In the genomic region with DNA sequence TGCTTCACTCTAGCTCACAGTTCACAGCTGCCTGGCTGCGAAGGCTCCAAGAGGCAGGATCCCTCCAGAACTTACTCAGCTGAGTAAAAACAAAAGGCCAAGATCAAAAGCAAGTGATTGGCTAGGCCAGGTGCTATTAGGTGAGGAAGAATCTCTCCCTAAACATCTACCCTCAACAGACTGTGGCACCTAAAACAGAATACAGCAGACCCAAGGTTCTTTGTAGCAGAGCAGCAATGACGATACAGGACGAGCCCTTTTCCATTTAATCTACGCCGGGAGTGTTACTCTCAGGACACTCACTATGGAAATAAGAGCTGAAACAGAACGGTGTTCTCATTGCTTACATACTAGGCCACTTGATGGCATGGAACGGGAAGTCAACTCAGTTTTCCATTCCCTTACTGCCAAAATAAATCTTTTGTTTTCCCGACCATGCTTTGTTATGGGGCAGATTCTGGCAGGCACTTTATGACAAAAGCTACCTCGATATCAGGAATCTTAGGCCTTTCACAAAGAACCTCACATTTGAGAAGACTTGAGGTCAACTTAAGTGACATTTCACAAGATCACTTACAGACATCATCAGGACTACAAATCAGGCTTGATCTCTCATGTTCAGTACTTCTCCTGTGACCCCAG, we compare ENCODE assay signal across 8 cellular contexts. TPM values are rescaled to one million over a fixed set of nuclear protein-coding genes. Genes with fewer than 3 reads are reported as not detected.
DNase-seq lines count a peak whose midpoint lies in the region; ATAC-seq and TF ChIP-seq lines count a peak whose summit lies in the region.

No MANE protein-coding gene starts in this region.

- H3K27ac ChIP-seq in DND-41 (ENCODE audit: low read length): peak overlapping the region; percentile 94

- H3K27ac Mint-ChIP-seq in activated T-helper 1 cell treated with anti-CD3 and anti-CD28 coated beads, Interleukin-12 subunit alpha, Interleukin-12 subunit beta, Interleukin-2, Interleukin-4 antibody, amounts not matched to agents 30 ng/mL and 10 ng/mL and 1 ng/mL, durations not matched to agents 14 hours and 24 hours and 36 hours: peak overlapping the region; percentile 97
- peak overlapping the region; percentile 97 for H3K27ac Mint-ChIP-seq in osteocyte (ENCODE audit: unreplicated experiment)

- H3K27me3 ChIP-seq in DND-41 (ENCODE audit: insufficient read depth, low read length, poor library complexity): no peaks in the 10 kb centered on the region

- H3K36me3 Mint-ChIP-seq in activated T-helper 1 cell treated with anti-CD3 and anti-CD28 coated beads, Interleukin-12 subunit alpha, Interleukin-12 subunit beta, Interleukin-2, Interleukin-4 antibody, amounts not matched to agents 30 ng/mL and 10 ng/mL and 1 ng/mL, durations not matched to agents 14 hours and 24 hours and 36 hours (ENCODE audit: low read depth): peaks cover 19% of the 10 kb centered on the region
- peaks cover 10% of the 10 kb centered on the region for H3K36me3 Mint-ChIP-seq in osteocyte (ENCODE audit: unreplicated experiment)

- ATAC-seq in DND-41 (ENCODE audit: insufficient read depth, low read depth) (peak; percentile 3; the same call in 1 of the 3 replicates), HG03108 (IDR thresholded peaks at IDR 0.05; ENCODE audit: unreplicated experiment) (no peak), HG03521 (IDR thresholded peaks at IDR 0.05; ENCODE audit: unreplicated experiment) (no peak)

- intact Hi-C loops in activated T-helper 1 cell treated with anti-CD3 and anti-CD28 coated beads, Interleukin-12 subunit alpha, Interleukin-12 subunit beta, Interleukin-2, Interleukin-4 antibody, amounts not matched to agents 30 ng/mL and 10 ng/mL and 1 ng/mL, durations not matched to agents 14 hours and 24 hours and 36 hours (cut with micrococcal nuclease): loop anchor here (1.0 to 10.0 kb wide), 3 partner anchors 85 to 1373 kb away; a partner anchor contains a TSS

- peak overlapping the region; percentile 96 for H2AFZ ChIP-seq in DND-41 (ENCODE audit: low read depth, low read length)

- peaks cover 41% of the 10 kb centered on the region for H3K4me1 ChIP-seq in DND-41 (ENCODE audit: insufficient read depth, low read length)

- DNase-seq in DND-41 (peak; percentile 11), globus pallidus (ENCODE audit: low spot score) (peak; percentile 15), osteocyte (ENCODE audit: extremely low spot score, unreplicated experiment) (no peak), cerebellar nuclear complex (lab: John Stamatoyannopoulos, UW) (no peak)
- peak; percentile 12 for DNase-seq in Jurkat, Clone E6-1 (ENCODE audit: low read depth, low spot score)
- no peak for DNase-seq in activated T-helper 1 cell treated with anti-CD3 and anti-CD28 coated beads, Interleukin-12 subunit alpha, Interleukin-12 subunit beta, Interleukin-2, Interleukin-4 antibody, amounts not matched to agents 30 ng/mL and 10 ng/mL and 1 ng/mL, durations not matched to agents 14 hours and 24 hours and 36 hours (ENCODE audit: low spot score)

- H3K9me3 ChIP-seq in DND-41 (ENCODE audit: insufficient read depth, low read length, severe bottlenecking): no peaks in the 10 kb centered on the region

- peak overlapping the region; percentile 97 for H3K4me3 Mint-ChIP-seq in activated T-helper 1 cell treated with anti-CD3 and anti-CD28 coated beads, Interleukin-12 subunit alpha, Interleukin-12 subunit beta, Interleukin-2, Interleukin-4 antibody, amounts not matched to agents 30 ng/mL and 10 ng/mL and 1 ng/mL, durations not matched to agents 14 hours and 24 hours and 36 hours
- peak overlapping the region; percentile 88 for H3K4me3 Mint-ChIP-seq in osteocyte (ENCODE audit: unreplicated experiment)

- peak overlapping the region; percentile 92 for H3K9ac ChIP-seq in DND-41 (ENCODE audit: low read depth, low read length)

- peaks cover 1% of the 10 kb centered on the region; the same call in 1 of the 2 replicates for H4K20me1 ChIP-seq in DND-41 (ENCODE audit: insufficient read depth, low read length)

- H3K27me3 Mint-ChIP-seq in activated T-helper 1 cell treated with anti-CD3 and anti-CD28 coated beads, Interleukin-12 subunit alpha, Interleukin-12 subunit beta, Interleukin-2, Interleukin-4 antibody, amounts not matched to agents 30 ng/mL and 10 ng/mL and 1 ng/mL, durations not matched to agents 14 hours and 24 hours and 36 hours (ENCODE audit: insufficient read depth): no peaks in the 10 kb centered on the region
- H3K27me3 Mint-ChIP-seq in osteocyte (ENCODE audit: unreplicated experiment): peaks cover 2% of the 10 kb centered on the region

- H3K4me2 ChIP-seq in DND-41 (ENCODE audit: insufficient read depth, low read length): peak overlapping the region; percentile 96

- H3K4me3 ChIP-seq in DND-41 (ENCODE audit: low read depth in 1 of 2, low read length in 2 of 2): peak overlapping the region; percentile 85 to 92
- peak overlapping the region; percentile 93 for H3K4me3 ChIP-seq in Jurkat, Clone E6-1 (ENCODE audit: low read length)

- H3K4me1 Mint-ChIP-seq in activated T-helper 1 cell treated with anti-CD3 and anti-CD28 coated beads, Interleukin-12 subunit alpha, Interleukin-12 subunit beta, Interleukin-2, Interleukin-4 antibody, amounts not matched to agents 30 ng/mL and 10 ng/mL and 1 ng/mL, durations not matched to agents 14 hours and 24 hours and 36 hours (ENCODE audit: low read depth): peaks cover 54% of the 10 kb centered on the region
- peaks cover 32% of the 10 kb centered on the region for H3K4me1 Mint-ChIP-seq in osteocyte (ENCODE audit: unreplicated experiment)

- peaks cover 37% of the 10 kb centered on the region for H3K36me3 ChIP-seq in DND-41 (ENCODE audit: insufficient read depth, low read length)

- H3K79me2 ChIP-seq in DND-41 (ENCODE audit: insufficient read depth, low read length): peaks cover 67% of the 10 kb centered on the region

- H3K9me3 Mint-ChIP-seq in activated T-helper 1 cell treated with anti-CD3 and anti-CD28 coated beads, Interleukin-12 subunit alpha, Interleukin-12 subunit beta, Interleukin-2, Interleukin-4 antibody, amounts not matched to agents 30 ng/mL and 10 ng/mL and 1 ng/mL, durations not matched to agents 14 hours and 24 hours and 36 hours: no peaks in the 10 kb centered on the region
- H3K9me3 Mint-ChIP-seq in osteocyte (ENCODE audit: unreplicated experiment): no peaks in the 10 kb centered on the region

- TF ChIP-seq CTCF in DND-41 (IDR thresholded peaks at IDR 0.05; ENCODE audit: borderline replicate concordance, extremely low read depth, low read length, poor library complexity, severe bottlenecking) (no peak), osteocyte (IDR thresholded peaks at IDR 0.05) (no peak)

RNA-seq across cellular contexts. Expression of a gene that starts 0.8 kb away (rescaled TPM):
- polyA plus RNA-seq in Jurkat, Clone E6-1 (2012; ENCODE audit: insufficient read depth, insufficient read length): 73.3 TPM
- 51.9 and 56.1 TPM in 2 replicates for total RNA-seq in activated T-helper 1 cell treated with anti-CD3 and anti-CD28 coated beads, Interleukin-12 subunit alpha, Interleukin-12 subunit beta, Interleukin-2, Interleukin-4 antibody, amounts not matched to agents 30 ng/mL and 10 ng/mL and 1 ng/mL, durations not matched to agents 14 hours and 24 hours and 36 hours
- 48.2 and 50.3 TPM in 2 replicates for total RNA-seq in osteocyte

Comparison
In these comparisons a context has a peak if more than half of its experiments do, and no peak if none do; other contexts are left out.
1. DNase-seq: peak in DND-41 (single experiment), Jurkat, Clone E6-1 (single experiment) and globus pallidus (single experiment); none in activated T-helper 1 cell treated with anti-CD3 and anti-CD28 coated beads, Interleukin-12 subunit alpha, Interleukin-12 subunit beta, Interleukin-2, Interleukin-4 antibody, amounts not matched to agents 30 ng/mL and 10 ng/mL and 1 ng/mL, durations not matched to agents 14 hours and 24 hours and 36 hours (single experiment), osteocyte (single experiment) and cerebellar nuclear complex (0 of 2).